1 cellular context compared by ENCODE assay signal in genomic region chr19:1672038-1672768, GRCh38.
TF ChIP-seq lines count a peak whose summit lies in the region.

No MANE protein-coding gene starts in this region.

TF ChIP-seq in K562, 482 proteins besides CTCF, POLR2A, EP300 and RAD21 (continued from another document and continues in another):
- TF ChIP-seq NKRF (IDR thresholded peaks at IDR 0.05; ENCODE audit: borderline replicate concordance) (peak; percentile 85; the same call in 1 of the 2 replicates), FOXK2 (conservative IDR thresholded peaks at IDR 0.05 in 1 of 2, IDR thresholded peaks at IDR 0.05 in 1 of 2; ENCODE audit: low read depth in 2 of 2) (peak; percentile 17 to 58; a peak in 3 of 4 replicates), ZNF592 (IDR thresholded peaks at IDR 0.05) (peak; percentile 90), MGA (IDR thresholded peaks at IDR 0.05) (peak; percentile 99), HOXB6 (CRISPR knock-in tag; IDR thresholded peaks at IDR 0.05; ENCODE audit: borderline replicate concordance) (no peak), EP400 (IDR thresholded peaks at IDR 0.05) (peak; percentile 98), CSDE1 (IDR thresholded peaks at IDR 0.05) (no peak), ZBTB43 (CRISPR knock-in tag; IDR thresholded peaks at IDR 0.05) (no peak), ARID1B (IDR thresholded peaks at IDR 0.05) (peak; percentile 16), CBX3 (IDR thresholded peaks at IDR 0.05; ENCODE audit: borderline replicate concordance in 1 of 2, low read length in 2 of 2) (0 out of 3 replicates have a peak, but pooled peaks of 1 of the 2 experiments have one; percentile 37), MAX (CRISPR knock-in tag; IDR thresholded peaks at IDR 0.05) (peak; percentile 93), GATAD2B (IDR thresholded peaks at IDR 0.05; ENCODE audit: borderline replicate concordance) (peak; percentile 79; the same call in 1 of the 2 replicates), MLLT1 (IDR thresholded peaks at IDR 0.05) (peak; percentile 30 to 64; a peak in 1 of 4 replicates), ATF3 (IDR thresholded peaks at IDR 0.05) (no peak), ATF3 (CRISPR knock-in tag; conservative IDR thresholded peaks at IDR 0.05) (peak; percentile 69; the same call in 1 of the 2 replicates), FOXP1 (CRISPR knock-in tag; IDR thresholded peaks at IDR 0.05) (peak; percentile 13; the same call in 1 of the 2 replicates), YBX1 (IDR thresholded peaks at IDR 0.05) (no peak), MTA3 (IDR thresholded peaks at IDR 0.05; ENCODE audit: borderline replicate concordance) (peak; percentile 84; the same call in 1 of the 2 replicates), LCOR (CRISPR knock-in tag; IDR thresholded peaks at IDR 0.05) (0 out of 2 replicates have a peak, but pooled peaks have one; percentile 64), NFRKB (IDR thresholded peaks at IDR 0.05; ENCODE audit: low read depth) (0 out of 2 replicates have a peak, but pooled peaks have one; percentile 17), HINFP (tag; conservative IDR thresholded peaks at IDR 0.05; ENCODE audit: low read depth) (no peak), YY1 (IDR thresholded peaks at IDR 0.05; ENCODE audit: borderline replicate concordance in 1 of 3, control insufficient read depth in 1 of 3, extremely low read depth in 1 of 3, insufficient read depth in 3 of 3, insufficient read length in 1 of 3, insufficient replicate concordance in 2 of 3, low read depth in 1 of 3, low read length in 2 of 3) (peak in 2 of 3 experiments; percentile 21 to 43), MTF1 (CRISPR knock-in tag; IDR thresholded peaks at IDR 0.05; ENCODE audit: borderline replicate concordance) (no peak), STAT5B (CRISPR knock-in tag; IDR thresholded peaks at IDR 0.05) (no peak), ZFP1 (CRISPR knock-in tag; IDR thresholded peaks at IDR 0.05) (no peak)
